8 cellular contexts compared by ENCODE assay signal in the genomic region with DNA sequence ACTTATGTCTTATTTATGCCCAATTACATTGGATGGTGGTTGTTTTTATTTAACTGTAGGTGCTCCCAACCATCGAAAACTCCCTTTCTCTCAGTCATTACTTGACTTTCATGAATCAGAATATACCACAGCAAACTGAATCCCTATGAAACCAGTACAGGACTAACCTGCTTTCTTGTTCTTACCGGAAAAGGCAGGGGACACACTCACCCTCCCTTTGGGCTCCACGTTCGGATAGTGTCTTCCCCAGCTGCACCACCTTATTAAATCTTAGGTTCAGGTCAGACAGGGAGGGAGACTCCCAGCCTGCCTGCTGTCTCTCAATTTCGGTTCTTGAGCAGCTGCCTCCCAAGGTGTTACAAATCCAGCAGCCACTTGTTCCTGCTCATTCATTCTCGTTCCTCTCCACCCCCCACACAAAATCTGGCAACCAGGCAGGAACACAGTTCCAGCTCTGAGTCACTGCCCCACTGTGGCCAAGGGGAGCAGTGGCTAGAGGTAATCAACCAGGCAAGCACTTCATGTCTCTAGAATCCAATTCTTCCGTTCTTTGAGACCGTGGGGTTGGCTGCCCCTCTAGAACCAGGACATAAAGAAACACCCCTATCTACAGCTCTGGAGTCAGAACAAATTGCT.
A peak's percentile ranks its signal among the peaks of the same experiment; 100 is the strongest.
DNase-seq lines count a peak whose midpoint lies in the region; ATAC-seq and TF ChIP-seq lines count a peak whose summit lies in the region.

No MANE protein-coding gene starts in this region.

- CTCF ChIA-PET in activated CD8-positive, alpha-beta T cell treated with anti-CD3 and anti-CD28 coated beads for 36 hours (lab: Charles Lee): interaction anchor here (0.6 to 1.5 kb wide), 2 partner anchors 49 to 61 kb away, joined by 3 to 7 read pairs; no protein-coding TSS in a partner anchor

- H3K4me1 ChIP-seq in prostate gland (replicated peaks): peaks cover 2% of the 10 kb centered on the region

- no peaks in the 10 kb centered on the region for H3K9me3 Mint-ChIP-seq in activated CD8-positive, alpha-beta T cell treated with anti-CD3 and anti-CD28 coated beads for 36 hours

- H3K27me3 Mint-ChIP-seq in activated CD8-positive, alpha-beta T cell treated with anti-CD3 and anti-CD28 coated beads for 36 hours: peaks cover 19% of the 10 kb centered on the region

- ATAC-seq in GM19463 (IDR thresholded peaks at IDR 0.05; ENCODE audit: unreplicated experiment) (peak; percentile 55), GM18511 (IDR thresholded peaks at IDR 0.05; ENCODE audit: unreplicated experiment) (no peak)
- ATAC-seq in activated CD8-positive, alpha-beta T cell treated with anti-CD3 and anti-CD28 coated beads for 36 hours: no peak

- H3K36me3 Mint-ChIP-seq in activated CD8-positive, alpha-beta T cell treated with anti-CD3 and anti-CD28 coated beads for 36 hours (ENCODE audit: low read depth): no peaks in the 10 kb centered on the region

- intact Hi-C loops in prostate gland (cut with DNase I): no loop called here
- intact Hi-C loops in activated CD8-positive, alpha-beta T cell treated with anti-CD3 and anti-CD28 coated beads for 36 hours (cut with micrococcal nuclease): no loop called here

- no peaks in the 10 kb centered on the region for H3K27me3 ChIP-seq in prostate gland (replicated peaks; ENCODE audit: insufficient read depth)

- no peaks in the 10 kb centered on the region for H3K36me3 ChIP-seq in prostate gland

- POLR2A ChIA-PET in activated CD8-positive, alpha-beta T cell treated with anti-CD3 and anti-CD28 coated beads for 36 hours (lab: Charles Lee): no interaction called here

- H3K4me3 Mint-ChIP-seq in activated CD8-positive, alpha-beta T cell treated with anti-CD3 and anti-CD28 coated beads for 36 hours: no peak overlapping the region

- TF ChIP-seq POLR2A in prostate gland (IDR thresholded peaks at IDR 0.05): no peak

- peaks cover 2% of the 10 kb centered on the region for H3K4me1 Mint-ChIP-seq in activated CD8-positive, alpha-beta T cell treated with anti-CD3 and anti-CD28 coated beads for 36 hours (ENCODE audit: low read depth)

- no peak overlapping the region for H3K27ac Mint-ChIP-seq in activated CD8-positive, alpha-beta T cell treated with anti-CD3 and anti-CD28 coated beads for 36 hours

- H3K4me3 ChIP-seq in prostate gland: no peak overlapping the region

- no peaks in the 10 kb centered on the region for H3K9me3 ChIP-seq in prostate gland

- H3K27ac ChIP-seq in prostate gland: peak overlapping the region in 1 of 2 donors; percentile 9

- DNase-seq in NCI-H2196 (lab: John Stamatoyannopoulos, UW; ENCODE audit: unreplicated experiment) (peak; percentile 76), fibroblast of gingiva (ENCODE audit: low read depth) (peak; percentile 26), prostate gland (ENCODE audit: low spot score) (peak; percentile 83), NCI-H526 (lab: John Stamatoyannopoulos, UW) (no peak)
- DNase-seq in effector CD8-positive, alpha-beta T cell (lab: John Stamatoyannopoulos, UW): no peak
- DNase-seq in activated CD8-positive, alpha-beta T cell treated with anti-CD3 and anti-CD28 coated beads for 36 hours: no peak

- WGBS in prostate gland: 29% methylated on average over 8 of the region's 8 CpGs

- peak in 3 of 4 experiments; percentile 28 to 55 (median 47) for TF ChIP-seq CTCF in prostate gland (IDR thresholded peaks at IDR 0.05)
- TF ChIP-seq CTCF in activated CD8-positive, alpha-beta T cell treated with anti-CD3 and anti-CD28 coated beads for 36 hours (IDR thresholded peaks at IDR 0.05): no peak

Comparison
In these comparisons a context has a peak if more than half of its experiments do, and no peak if none do; other contexts are left out.
1. DNase-seq: peak in NCI-H2196 (single experiment), fibroblast of gingiva (single experiment) and prostate gland (single experiment); none in NCI-H526 (0 of 2), effector CD8-positive, alpha-beta T cell (single experiment) and activated CD8-positive, alpha-beta T cell treated with anti-CD3 and anti-CD28 coated beads for 36 hours (single experiment).